Comparison of ENCODE assay signal across 35 cellular contexts in genomic region chr1:151914076-151914475, GRCh38.
"Had no signal": no experiment of that assay in that cellular context is flagged by ENCODE, and none has a peak within 500 bp of the region (broad histone marks: within the 10 kb centered on the region; RNA-seq: fewer than 3 reads in every experiment).

No MANE protein-coding gene starts in this region.

- H3K36me3 Mint-ChIP-seq: activated CD4-positive, alpha-beta memory T cell treated with anti-CD3 and anti-CD28 coated beads for 36 hours; activated naive CD4-positive, alpha-beta T cell treated with anti-CD3 and anti-CD28 coated beads, Interleukin-2, amount 50 U/mL, for 72 hours; activated naive CD8-positive, alpha-beta T cell treated with anti-CD3 and anti-CD28 coated beads for 36 hours had no signal

- H3K9me3 ChIP-seq: adrenal gland, body of pancreas had no signal

- H3K4me1 ChIP-seq: adrenal gland, breast epithelium had no signal

- H3K27ac ChIP-seq: adrenal gland, body of pancreas, brain microvascular endothelial cell, breast epithelium, VCaP had no signal

- H3K27ac Mint-ChIP-seq: activated B cell treated with CpG ODN at 0.5 μM for 24 hours; activated CD4-positive, alpha-beta memory T cell treated with anti-CD3 and anti-CD28 coated beads for 36 hours; activated CD4-positive, alpha-beta T cell treated with anti-CD3 and anti-CD28 coated beads, Interleukin-2, amount 10 ng/mL, durations not matched to agents 24 days and 14 days; activated CD8-positive, alpha-beta T cell treated with anti-CD3 and anti-CD28 coated beads for 36 hours; activated naive CD4-positive, alpha-beta T cell treated with anti-CD3 and anti-CD28 coated beads for 36 hours; activated naive CD4-positive, alpha-beta T cell treated with anti-CD3 and anti-CD28 coated beads, Interleukin-2, amount 50 U/mL, for 72 hours; activated naive CD8-positive, alpha-beta T cell treated with anti-CD3 and anti-CD28 coated beads for 36 hours; activated T-cell treated with anti-CD3 and anti-CD28 coated beads, Interleukin-2, amount 50 U/mL, for 72 hours; activated T-helper 1 cell treated with anti-CD3 and anti-CD28 coated beads, Interleukin-12 subunit alpha, Interleukin-12 subunit beta, Interleukin-2, Interleukin-4 antibody, amounts not matched to agents 30 ng/mL and 10 ng/mL and 1 ng/mL, durations not matched to agents 14 hours and 24 hours and 36 hours; activated T-helper 17 cell treated with anti-CD3 and anti-CD28 coated beads, Interleukin-2, amount 50 U/mL, for 72 hours; T-helper 2 cell treated with Interferon-gamma antibody and Interleukin-4, amounts not matched to agents 5 μg/mL and 100 μg/mL, for 36 hours had no signal

- DNase-seq: activated B cell treated with CpG ODN at 0.5 μM for 24 hours; activated CD4-positive, alpha-beta memory T cell treated with anti-CD3 and anti-CD28 coated beads for 36 hours; activated CD4-positive, alpha-beta T cell treated with anti-CD3 and anti-CD28 coated beads for 4 hours; activated CD4-positive, alpha-beta T cell treated with anti-CD3 and anti-CD28 coated beads, Interleukin-2, amount 10 ng/mL, durations not matched to agents 24 days and 14 days; activated CD4-positive, alpha-beta T cell treated with anti-CD3 and anti-CD28 coated beads, Interleukin-2, amount 50 U/mL, for 1 hour; activated CD4-positive, alpha-beta T cell treated with anti-CD3 and anti-CD28 coated beads, Interleukin-2, amount 50 U/mL, for 4 hours; activated CD4-positive, CD25-positive, alpha-beta regulatory T cell treated with anti-CD3 and anti-CD28 coated beads, Interleukin-2, amount 50 U/mL, for 72 hours; activated CD8-positive, alpha-beta memory T cell treated with anti-CD3 and anti-CD28 coated beads, Interleukin-2, amount 50 U/mL, for 4 hours; activated CD8-positive, alpha-beta T cell treated with anti-CD3 and anti-CD28 coated beads for 36 hours; activated effector memory CD4-positive, alpha-beta T cell treated with anti-CD3 and anti-CD28 coated beads, Interleukin-2, amount 50 U/mL, for 16 hours; activated gamma-delta T cell treated with Interleukin-2 at 50 U/mL for 16 hours; activated naive CD4-positive, alpha-beta T cell; activated naive CD4-positive, alpha-beta T cell treated with anti-CD3 and anti-CD28 coated beads for 36 hours; activated naive CD4-positive, alpha-beta T cell treated with anti-CD3 and anti-CD28 coated beads, Interleukin-2, amount 50 U/mL, for 16 hours; activated naive CD8-positive, alpha-beta T cell treated with anti-CD3 and anti-CD28 coated beads for 36 hours; activated T-cell treated with anti-CD3 and anti-CD28 coated beads for 4 hours; activated T-cell treated with anti-CD3 and anti-CD28 coated beads, Interleukin-2, amount 50 U/mL, for 1 hour; activated T-cell treated with anti-CD3 and anti-CD28 coated beads, Interleukin-2, amount 50 U/mL, for 4 hours; activated T-cell treated with anti-CD3 and anti-CD28 coated beads, Interleukin-2, amount 50 U/mL, for 72 hours; adrenal gland; amniotic stem cell; aorta; body of pancreas; brain microvascular endothelial cell; central memory CD4-positive, alpha-beta T cell; T-helper 2 cell; T-helper 9 cell had no signal

- H3K4me1 Mint-ChIP-seq: activated T-helper 17 cell treated with anti-CD3 and anti-CD28 coated beads, Interleukin-2, amount 50 U/mL, for 72 hours had no signal

- H3K9me3 Mint-ChIP-seq: activated B cell treated with CpG ODN at 0.5 μM for 24 hours; activated CD4-positive, alpha-beta memory T cell treated with anti-CD3 and anti-CD28 coated beads for 36 hours; activated CD8-positive, alpha-beta T cell treated with anti-CD3 and anti-CD28 coated beads for 36 hours; activated naive CD4-positive, alpha-beta T cell treated with anti-CD3 and anti-CD28 coated beads for 36 hours; activated naive CD4-positive, alpha-beta T cell treated with anti-CD3 and anti-CD28 coated beads, Interleukin-2, amount 50 U/mL, for 72 hours; activated T-cell treated with anti-CD3 and anti-CD28 coated beads, Interleukin-2, amount 50 U/mL, for 4 hours; activated T-cell treated with anti-CD3 and anti-CD28 coated beads, Interleukin-2, amount 50 U/mL, for 72 hours; activated T-helper 1 cell treated with anti-CD3 and anti-CD28 coated beads, Interleukin-12 subunit alpha, Interleukin-12 subunit beta, Interleukin-2, Interleukin-4 antibody, amounts not matched to agents 30 ng/mL and 10 ng/mL and 1 ng/mL, durations not matched to agents 14 hours and 24 hours and 36 hours; activated T-helper 17 cell treated with anti-CD3 and anti-CD28 coated beads, Interleukin-2, amount 50 U/mL, for 72 hours had no signal

- H3K4me3 Mint-ChIP-seq: activated B cell treated with CpG ODN at 0.5 μM for 24 hours; activated CD4-positive, alpha-beta memory T cell treated with anti-CD3 and anti-CD28 coated beads for 36 hours; activated CD4-positive, alpha-beta T cell treated with anti-CD3 and anti-CD28 coated beads, Interleukin-2, amount 10 ng/mL, durations not matched to agents 24 days and 14 days; activated CD8-positive, alpha-beta T cell treated with anti-CD3 and anti-CD28 coated beads for 36 hours; activated naive CD4-positive, alpha-beta T cell treated with anti-CD3 and anti-CD28 coated beads for 36 hours; activated naive CD8-positive, alpha-beta T cell treated with anti-CD3 and anti-CD28 coated beads for 36 hours; activated T-cell treated with anti-CD3 and anti-CD28 coated beads, Interleukin-2, amount 50 U/mL, for 4 hours; activated T-cell treated with anti-CD3 and anti-CD28 coated beads, Interleukin-2, amount 50 U/mL, for 72 hours; activated T-helper 1 cell treated with anti-CD3 and anti-CD28 coated beads, Interleukin-12 subunit alpha, Interleukin-12 subunit beta, Interleukin-2, Interleukin-4 antibody, amounts not matched to agents 30 ng/mL and 10 ng/mL and 1 ng/mL, durations not matched to agents 14 hours and 24 hours and 36 hours; activated T-helper 17 cell treated with anti-CD3 and anti-CD28 coated beads, Interleukin-2, amount 50 U/mL, for 72 hours; T-helper 2 cell treated with Interferon-gamma antibody and Interleukin-4, amounts not matched to agents 5 μg/mL and 100 μg/mL, for 36 hours had no signal

- H3K27me3 ChIP-seq: adrenal gland, body of pancreas, brain microvascular endothelial cell, breast epithelium had no signal

- H3K27me3 Mint-ChIP-seq: activated B cell treated with CpG ODN at 0.5 μM for 24 hours; activated CD4-positive, alpha-beta memory T cell treated with anti-CD3 and anti-CD28 coated beads for 36 hours; activated CD8-positive, alpha-beta T cell treated with anti-CD3 and anti-CD28 coated beads for 36 hours; activated naive CD8-positive, alpha-beta T cell treated with anti-CD3 and anti-CD28 coated beads for 36 hours; activated T-helper 17 cell treated with anti-CD3 and anti-CD28 coated beads, Interleukin-2, amount 50 U/mL, for 72 hours had no signal

- H3K4me3 ChIP-seq: adrenal gland, body of pancreas, breast epithelium had no signal

- ATAC-seq: activated CD8-positive, alpha-beta T cell treated with anti-CD3 and anti-CD28 coated beads for 36 hours; activated naive CD4-positive, alpha-beta T cell treated with anti-CD3 and anti-CD28 coated beads, Interleukin-2, amount 50 U/mL, for 72 hours; activated T-cell treated with anti-CD3 and anti-CD28 coated beads, Interleukin-2, amount 50 U/mL, for 4 hours; activated T-cell treated with anti-CD3 and anti-CD28 coated beads, Interleukin-2, amount 50 U/mL, for 72 hours; activated T-helper 17 cell treated with anti-CD3 and anti-CD28 coated beads, Interleukin-2, amount 50 U/mL, for 72 hours; body of pancreas had no signal

- FAIRE-seq: astrocyte, TTC549 had no signal

- H3K36me3 ChIP-seq: adrenal gland, brain microvascular endothelial cell, breast epithelium had no signal
